ENCODE assay signal across 8 cellular contexts in the genomic region with DNA sequence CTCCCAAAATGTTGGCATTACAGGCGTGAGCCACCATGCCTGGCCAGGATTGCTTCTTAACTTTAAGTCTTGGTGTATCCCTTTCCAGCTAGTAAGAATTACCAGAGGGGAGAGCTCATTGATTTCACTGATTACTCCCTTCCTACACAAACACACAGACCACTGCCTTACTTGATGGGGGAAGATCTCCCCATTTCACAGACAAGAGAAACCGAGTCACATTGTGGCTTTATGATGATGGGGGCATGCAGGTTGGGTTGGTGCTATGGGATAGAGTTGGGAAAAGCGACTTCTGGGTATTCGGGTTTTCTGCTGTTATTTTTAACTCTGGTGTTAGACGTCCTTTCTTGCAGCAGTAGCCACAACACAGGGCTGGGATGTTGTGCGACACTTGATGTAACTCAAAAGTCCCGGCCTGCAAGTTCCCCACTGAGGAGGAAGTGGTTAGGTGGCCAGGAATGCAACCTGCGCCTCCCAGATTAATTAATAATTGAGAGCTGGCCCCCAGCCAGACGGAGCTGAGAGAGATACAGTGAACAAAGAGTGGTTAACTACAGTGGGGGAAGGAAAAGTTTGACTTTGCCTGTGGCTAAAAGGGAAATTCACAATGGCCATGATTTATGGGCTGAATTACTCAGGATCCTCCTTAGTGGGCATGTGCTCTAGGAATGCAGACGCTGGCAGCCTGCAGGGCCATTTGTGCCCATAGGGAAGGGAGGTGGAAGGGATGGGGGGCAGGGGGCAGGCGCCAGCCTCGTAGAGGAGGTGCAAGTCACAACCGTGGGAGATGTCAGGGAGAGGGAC.
DNase-seq lines count a peak whose midpoint lies in the region; ATAC-seq, FAIRE-seq and TF ChIP-seq lines count a peak whose summit lies in the region.

No MANE protein-coding gene starts in this region.

- H3K79me2 ChIP-seq in hepatocyte: peaks cover 93% of the 10 kb centered on the region

- H3K4me1 ChIP-seq in SJSA1 (replicated peaks) (peaks cover 90% of the 10 kb centered on the region), hepatocyte (ENCODE audit: insufficient read depth) (peaks cover 92% of the 10 kb centered on the region)

- H3K27me3 ChIP-seq in SJSA1 (replicated peaks): no peaks in the 10 kb centered on the region
- no peaks in the 10 kb centered on the region for H3K27me3 ChIP-seq in hepatocyte

- H2AFZ ChIP-seq in hepatocyte: no peak overlapping the region

- no peaks in the 10 kb centered on the region for H3K9me3 Mint-ChIP-seq in activated T-cell treated with anti-CD3 and anti-CD28 coated beads, Interleukin-2, amount 50 U/mL, for 24 hours

- TF ChIP-seq CTCF in hepatocyte (IDR thresholded peaks at IDR 0.05; ENCODE audit: poor library complexity): no peak

- no peaks in the 10 kb centered on the region for H3K9me2 ChIP-seq in hepatocyte (replicated peaks; ENCODE audit: insufficient read depth)

- DNase-seq in GM18507 (ENCODE audit: extremely low spot score, insufficient read length, low read depth) (peak; percentile 75), SJSA1 (ENCODE audit: low read depth in 1 of 2, low spot score in 2 of 2) (peak; percentile 95 to 97), hepatocyte (ENCODE audit: low spot score) (peak; percentile 89), HCEC 1CT (no peak), NCI-H510A treated with DMSO at 0.1 percent for 48 hours (lab: John Stamatoyannopoulos, UW) (no peak), NCI-H1930 (lab: John Stamatoyannopoulos, UW) (no peak)
- DNase-seq in activated T-cell treated with anti-CD3 and anti-CD28 coated beads, Interleukin-2, amount 50 U/mL, for 24 hours: no peak

- H3K27ac Mint-ChIP-seq in activated T-cell treated with anti-CD3 and anti-CD28 coated beads, Interleukin-2, amount 50 U/mL, for 24 hours: no peak overlapping the region

- H3K36me3 ChIP-seq in SJSA1 (peaks cover 15% of the 10 kb centered on the region), hepatocyte (replicated peaks; ENCODE audit: insufficient read depth, low read depth) (no peaks in the 10 kb centered on the region)

- H3K27ac ChIP-seq in SJSA1: peak overlapping the region; percentile 48
- H3K27ac ChIP-seq in hepatocyte: peak overlapping the region; percentile 98

- H3K27me3 Mint-ChIP-seq in activated T-cell treated with anti-CD3 and anti-CD28 coated beads, Interleukin-2, amount 50 U/mL, for 24 hours: peaks cover 60% of the 10 kb centered on the region

- H3K36me3 Mint-ChIP-seq in activated T-cell treated with anti-CD3 and anti-CD28 coated beads, Interleukin-2, amount 50 U/mL, for 24 hours (ENCODE audit: low read depth): no peaks in the 10 kb centered on the region

- peaks cover 13% of the 10 kb centered on the region for H4K20me1 ChIP-seq in hepatocyte (ENCODE audit: insufficient read depth, poor library complexity, severe bottlenecking)

- H3K9me3 ChIP-seq in SJSA1 (replicated peaks): no peaks in the 10 kb centered on the region
- H3K9me3 ChIP-seq in hepatocyte (ENCODE audit: low read depth): no peaks in the 10 kb centered on the region

- peak overlapping the region; percentile 50 for H3K4me2 ChIP-seq in hepatocyte

- H3K4me3 Mint-ChIP-seq in activated T-cell treated with anti-CD3 and anti-CD28 coated beads, Interleukin-2, amount 50 U/mL, for 24 hours: no peak overlapping the region

- ATAC-seq in HG03139 (IDR thresholded peaks at IDR 0.05; ENCODE audit: unreplicated experiment): peak; percentile 48

- H3K4me3 ChIP-seq in SJSA1 (no peak overlapping the region), hepatocyte (no peak overlapping the region)

- no peaks in the 10 kb centered on the region for H3K4me1 Mint-ChIP-seq in activated T-cell treated with anti-CD3 and anti-CD28 coated beads, Interleukin-2, amount 50 U/mL, for 24 hours (ENCODE audit: low read depth)

- WGBS in hepatocyte (ENCODE audit: low lambda C conversion rate, missing lambda C conversion rate): 42% methylated on average over 13 of the region's 13 CpGs

- FAIRE-seq in GM18507 (lab: Jason Lieb, UNC): peak; percentile 97

Comparison
In these comparisons a context has a peak if more than half of its experiments do, and no peak if none do; other contexts are left out.
1. DNase-seq: peak in GM18507 (single experiment), SJSA1 (2 of 2) and hepatocyte (single experiment); none in activated T-cell treated with anti-CD3 and anti-CD28 coated beads, Interleukin-2, amount 50 U/mL, for 24 hours (single experiment), HCEC 1CT (single experiment), NCI-H510A treated with DMSO at 0.1 percent for 48 hours (single experiment) and NCI-H1930 (0 of 2).